Comparison of ENCODE assay signal across 8 cellular contexts in genomic region chr6:36984581-36985383, GRCh38. TPM values are rescaled to one million over a fixed set of nuclear protein-coding genes. Genes with fewer than 3 reads are reported as not detected.
DNase-seq lines count a peak whose midpoint lies in the region; ATAC-seq and TF ChIP-seq lines count a peak whose summit lies in the region.

No MANE protein-coding gene starts in this region.

- peak overlapping the region; percentile 75 for H3K4me2 ChIP-seq in parathyroid adenoma (ENCODE audit: low read length)

- no peaks in the 10 kb centered on the region for H3K9me3 Mint-ChIP-seq in activated T-cell treated with anti-CD3 and anti-CD28 coated beads, Interleukin-2, amount 50 U/mL, for 24 hours

- H3K36me3 ChIP-seq in parathyroid adenoma (ENCODE audit: control insufficient read depth, insufficient read depth, low read length) (no peaks in the 10 kb centered on the region), vagina (no peaks in the 10 kb centered on the region)

- peak overlapping the region; percentile 98 for H3K9ac ChIP-seq in parathyroid adenoma

- H3K27ac Mint-ChIP-seq in activated T-cell treated with anti-CD3 and anti-CD28 coated beads, Interleukin-2, amount 50 U/mL, for 24 hours: no peak overlapping the region

- peaks cover 36% of the 10 kb centered on the region for H3K4me1 Mint-ChIP-seq in activated T-cell treated with anti-CD3 and anti-CD28 coated beads, Interleukin-2, amount 50 U/mL, for 24 hours (ENCODE audit: low read depth)

- peaks cover 41% of the 10 kb centered on the region for H3K4me1 ChIP-seq in parathyroid adenoma
- H3K4me1 ChIP-seq in vagina: peaks cover 73% of the 10 kb centered on the region

- peak; percentile 75 for DNase-seq in GM03348 (ENCODE audit: low spot score)
- peak; percentile 59 for DNase-seq in NCI-H226
- DNase-seq in activated T-cell treated with anti-CD3 and anti-CD28 coated beads, Interleukin-2, amount 50 U/mL, for 24 hours: peak; percentile 62
- peak; percentile 84 for DNase-seq in fibroblast of villous mesenchyme (ENCODE audit: low read depth)
- DNase-seq in vagina (ENCODE audit: extremely low spot score in 2 of 2): no peak
- DNase-seq in NCI-H345 treated with DMSO at 0.1 percent for 48 hours (lab: John Stamatoyannopoulos, UW; ENCODE audit: unreplicated experiment): no peak

- H3K4me3 Mint-ChIP-seq in activated T-cell treated with anti-CD3 and anti-CD28 coated beads, Interleukin-2, amount 50 U/mL, for 24 hours: no peak overlapping the region

- ATAC-seq in GM19023 (IDR thresholded peaks at IDR 0.05; ENCODE audit: unreplicated experiment): no peak

- peaks cover 50% of the 10 kb centered on the region for H3K79me2 ChIP-seq in parathyroid adenoma

- peak overlapping the region; percentile 80 for H3K4me3 ChIP-seq in fibroblast of villous mesenchyme (ENCODE audit: low read depth, low read length)
- peak overlapping the region; percentile 95 for H3K4me3 ChIP-seq in parathyroid adenoma (ENCODE audit: low read depth, low read length)
- peak overlapping the region; percentile 87 to 98 for H3K4me3 ChIP-seq in vagina

- H3K27ac ChIP-seq in parathyroid adenoma (peak overlapping the region; percentile 89), vagina (peak overlapping the region; percentile 96)

- no peak for TF ChIP-seq POLR2A in vagina (IDR thresholded peaks at IDR 0.05)

- TF ChIP-seq CTCF in fibroblast of villous mesenchyme (IDR thresholded peaks at IDR 0.05; ENCODE audit: insufficient read depth, low read depth, low read length) (no peak), parathyroid adenoma (IDR thresholded peaks at IDR 0.05) (no peak), vagina (IDR thresholded peaks at IDR 0.05) (no peak)

- no peaks in the 10 kb centered on the region for H3K27me3 ChIP-seq in parathyroid adenoma (ENCODE audit: control insufficient read depth, insufficient read depth, low read length)
- no peaks in the 10 kb centered on the region for H3K27me3 ChIP-seq in vagina

- H3K27me3 Mint-ChIP-seq in activated T-cell treated with anti-CD3 and anti-CD28 coated beads, Interleukin-2, amount 50 U/mL, for 24 hours: no peaks in the 10 kb centered on the region

- intact Hi-C loops in vagina (cut with DNase I): loop anchor here (10.0 kb wide), 2 partner anchors 100 to 220 kb away; partner anchors contain the start of gene C6orf89

- peaks cover 30% of the 10 kb centered on the region for H3K36me3 Mint-ChIP-seq in activated T-cell treated with anti-CD3 and anti-CD28 coated beads, Interleukin-2, amount 50 U/mL, for 24 hours (ENCODE audit: low read depth)

- H3K9me3 ChIP-seq in parathyroid adenoma (ENCODE audit: control insufficient read depth, low read length) (no peaks in the 10 kb centered on the region), vagina (no peaks in the 10 kb centered on the region)

- H2AFZ ChIP-seq in parathyroid adenoma: no peak overlapping the region

RNA-seq across cellular contexts. Expression of gene MTCH1, which starts 1.2 kb away (rescaled TPM):
- total RNA-seq in fibroblast of villous mesenchyme (224 and 228 TPM in 2 replicates), vagina (233 TPM)

RNA-seq across cellular contexts. Expression of gene FGD2, which starts 20.7 kb away (rescaled TPM):
- total RNA-seq in fibroblast of villous mesenchyme (not detected in 2 replicates), vagina (20.4 TPM)

RNA-seq across cellular contexts. Expression of gene PI16, which starts 30.2 kb away (rescaled TPM):
- under 0.01 TPM in 2 replicates for total RNA-seq in fibroblast of villous mesenchyme
- 88.6 TPM for total RNA-seq in vagina

Comparison
In these comparisons a context has a peak if more than half of its experiments do, and no peak if none do; other contexts are left out.
1. DNase-seq: peak in GM03348 (single experiment), NCI-H226 (single experiment), activated T-cell treated with anti-CD3 and anti-CD28 coated beads, Interleukin-2, amount 50 U/mL, for 24 hours (single experiment) and fibroblast of villous mesenchyme (single experiment); none in vagina (0 of 2) and NCI-H345 treated with DMSO at 0.1 percent for 48 hours (single experiment).
2. RNA of gene FGD2, which starts 20.7 kb away (total RNA-seq): 20.4 TPM in vagina (single experiment); not detected in fibroblast of villous mesenchyme; every median in the first group is over 10 times any median in the second.
3. RNA of gene PI16, which starts 30.2 kb away (total RNA-seq): 88.6 TPM in vagina (single experiment); under 0.01 TPM in fibroblast of villous mesenchyme; every median in the first group is over 10 times any median in the second.
4. Peak in every context shown above with its lines, with median percentiles within 50 percentile points of each other: H3K4me3 ChIP-seq.